In the genomic region with DNA sequence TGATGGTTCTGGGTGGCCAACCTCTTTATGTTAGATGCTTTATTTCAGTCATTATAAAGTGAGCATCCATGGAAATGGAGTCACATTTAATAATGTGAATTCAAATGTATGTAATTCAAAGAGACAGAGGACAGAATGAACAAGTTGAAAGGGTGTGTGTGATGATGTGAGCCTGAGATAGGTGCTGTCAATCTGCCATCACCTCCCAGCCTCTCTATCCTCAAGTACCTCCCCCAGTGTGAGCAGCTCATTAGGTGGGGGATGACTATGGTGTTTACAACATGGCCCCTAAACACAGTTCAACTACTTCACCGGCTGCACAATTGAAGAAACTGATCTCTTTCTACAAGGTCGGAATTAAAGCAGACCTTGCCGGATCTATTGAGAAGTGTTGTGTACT, we compare ENCODE assay signal across 23 cellular contexts.
"Had no signal": no experiment of that assay in that cellular context is flagged by ENCODE, and none has a peak within 500 bp of the region (broad histone marks: within the 10 kb centered on the region; RNA-seq: fewer than 3 reads in every experiment).

No MANE protein-coding gene starts in this region.

- DNase-seq: activated CD4-positive, alpha-beta memory T cell treated with anti-CD3 and anti-CD28 coated beads for 36 hours; activated CD4-positive, alpha-beta T cell treated with anti-CD3 and anti-CD28 coated beads, Interleukin-2, amount 10 ng/mL, durations not matched to agents 7 days and 5 days; activated CD4-positive, CD25-positive, alpha-beta regulatory T cell; activated CD8-positive, alpha-beta memory T cell treated with anti-CD3 and anti-CD28 coated beads for 24 hours; activated gamma-delta T cell; activated naive CD4-positive, alpha-beta T cell treated with anti-CD3 and anti-CD28 coated beads for 36 hours; activated T-cell treated with anti-CD3 and anti-CD28 coated beads, Interleukin-2, amount 50 U/mL, for 4 hours; amygdala; KG1; NCI-H1048; NCI-H146; NCI-H1930; NCI-H69; RPMI8226; T-cell; T-helper 2 cell; T1000 had no signal

- H3K4me1 Mint-ChIP-seq: activated CD4-positive, alpha-beta T cell treated with anti-CD3 and anti-CD28 coated beads, Interleukin-2, amount 10 ng/mL, durations not matched to agents 7 days and 5 days; central memory CD8-positive, alpha-beta T cell; T-cell had no signal

- H3K9me3 Mint-ChIP-seq: activated CD4-positive, alpha-beta memory T cell treated with anti-CD3 and anti-CD28 coated beads for 36 hours; activated CD4-positive, alpha-beta T cell treated with anti-CD3 and anti-CD28 coated beads, Interleukin-2, amount 10 ng/mL, durations not matched to agents 7 days and 5 days; central memory CD8-positive, alpha-beta T cell had no signal

- H3K27ac ChIP-seq: SK-N-MC had no signal

- H3K4me3 Mint-ChIP-seq: activated CD4-positive, alpha-beta memory T cell treated with anti-CD3 and anti-CD28 coated beads for 36 hours; activated CD4-positive, alpha-beta T cell treated with anti-CD3 and anti-CD28 coated beads, Interleukin-2, amount 10 ng/mL, durations not matched to agents 7 days and 5 days; activated naive CD4-positive, alpha-beta T cell treated with anti-CD3 and anti-CD28 coated beads for 36 hours; activated naive CD8-positive, alpha-beta T cell; activated T-cell treated with anti-CD3 and anti-CD28 coated beads, Interleukin-2, amount 50 U/mL, for 4 hours; brain; central memory CD8-positive, alpha-beta T cell; T-cell had no signal

- H3K27ac Mint-ChIP-seq: activated CD4-positive, alpha-beta memory T cell treated with anti-CD3 and anti-CD28 coated beads for 36 hours; activated CD4-positive, alpha-beta T cell treated with anti-CD3 and anti-CD28 coated beads, Interleukin-2, amount 10 ng/mL, durations not matched to agents 7 days and 5 days; activated naive CD4-positive, alpha-beta T cell treated with anti-CD3 and anti-CD28 coated beads for 36 hours; activated naive CD8-positive, alpha-beta T cell; brain; T-cell had no signal

- ATAC-seq: activated T-cell treated with anti-CD3 and anti-CD28 coated beads, Interleukin-2, amount 50 U/mL, for 4 hours; Panc1; Right ventricle myocardium inferior; T-cell had no signal

- H3K36me3 Mint-ChIP-seq: activated CD4-positive, alpha-beta memory T cell treated with anti-CD3 and anti-CD28 coated beads for 36 hours; activated naive CD8-positive, alpha-beta T cell; T-cell had no signal

- H3K4me3 ChIP-seq: SK-N-MC had no signal
